In genomic region chr19:3517638-3518037, GRCh38 we compare ENCODE assay signal across 17 cellular contexts. TPM values are rescaled to one million over a fixed set of nuclear protein-coding genes. Genes with fewer than 3 reads are reported as not detected.
DNase-seq lines count a peak whose midpoint lies in the region; ATAC-seq and TF ChIP-seq lines count a peak whose summit lies in the region.
"Had no signal": no experiment of that assay in that cellular context is flagged by ENCODE, and none has a peak within 500 bp of the region (broad histone marks: within the 10 kb centered on the region; RNA-seq: fewer than 3 reads in every experiment).

No MANE protein-coding gene starts in this region.

- TF ChIP-seq POLR2A in IMR-90 (IDR thresholded peaks at IDR 0.05; ENCODE audit: low read depth, low read length) (no peak), adrenal gland (IDR thresholded peaks at IDR 0.05) (no peak)

- no peak overlapping the region for H3K18ac ChIP-seq in IMR-90 (ENCODE audit: low read depth, low read length)

- POLR2A ChIA-PET in IMR-90 (lab: Charles Lee; ENCODE audit: unreplicated experiment), result no interaction called here

- no peak overlapping the region for H2BK20ac ChIP-seq in IMR-90 (ENCODE audit: low read depth, low read length)

- no peak overlapping the region for H2AFZ ChIP-seq in IMR-90 (replicated peaks; ENCODE audit: low read length, poor library complexity)

- BruUV-seq in IMR-90 (replicated peaks; lab: Mats Ljungman, UMichigan), result no TSS peak

- no peak overlapping the region for H3K56ac ChIP-seq in IMR-90 (ENCODE audit: extremely low read depth, insufficient read depth, low read length)

- intact Hi-C loops in IMR-90 (cut with micrococcal nuclease), result no loop called here
- intact Hi-C loops in adrenal gland (cut with DNase I), result no loop called here

- H3K9ac ChIP-seq in IMR-90 (ENCODE audit: low read depth, low read length) (no peak overlapping the region), liver (ENCODE audit: low read depth in 1 of 2, low read length in 2 of 2) (no peak overlapping the region)

- no peaks in the 10 kb centered on the region for H3K27me3 ChIP-seq in CD4-positive, CD25-positive, alpha-beta regulatory T cell (ENCODE audit: control insufficient read depth, insufficient read depth, low read length)
- H3K27me3 ChIP-seq in IMR-90 (ENCODE audit: control insufficient read depth, insufficient read depth, low read length) (no peaks in the 10 kb centered on the region), adrenal gland (no peaks in the 10 kb centered on the region), liver (ENCODE audit: control insufficient read depth in 4 of 4, insufficient read depth in 4 of 4, low read length in 3 of 4) (no peaks in the 10 kb centered on the region)

- H3K23ac ChIP-seq in IMR-90 (ENCODE audit: low read depth, low read length), result no peak overlapping the region

- dilution Hi-C loops in IMR-90 (cut with HindIII; ENCODE audit: low sequenced_read_pairs, unreplicated experiment), result no loop called here

- in situ Hi-C loops in IMR-90 (cut with MboI; ENCODE audit: low sequenced_read_pairs), result no loop called here

- peaks cover 17% of the 10 kb centered on the region for H3K36me3 ChIP-seq in CD4-positive, CD25-positive, alpha-beta regulatory T cell (ENCODE audit: control insufficient read depth, insufficient read depth, low read length)
- H3K36me3 ChIP-seq in IMR-90 (ENCODE audit: control insufficient read depth, insufficient read depth, low read length) (peaks cover 12% of the 10 kb centered on the region; the same call in 1 of the 2 replicates), adrenal gland (replicated peaks in 1 of 2) (no peaks in the 10 kb centered on the region), liver (ENCODE audit: control insufficient read depth in 4 of 4, insufficient read depth in 3 of 4, low read depth in 1 of 4, low read length in 3 of 4) (peaks cover 0 to 3% (median 1%) of the 10 kb centered on the region in 4 donors)

- H2AK9ac ChIP-seq in IMR-90 (replicated peaks; ENCODE audit: low read depth, low read length, poor library complexity), result no peak overlapping the region

- peaks cover 0 to 49% (median 17%) of the 10 kb centered on the region in 4 donors for H3K4me1 Mint-ChIP-seq in CD4-positive, CD25-positive, alpha-beta regulatory T cell
- H3K4me1 Mint-ChIP-seq in osteocyte (ENCODE audit: unreplicated experiment), result peaks cover 25% of the 10 kb centered on the region

- CTCF ChIA-PET in IMR-90 (lab: Yijun Ruan, JAX), result no interaction called here

- no peaks in the 10 kb centered on the region for H3K9me3 Mint-ChIP-seq in CD4-positive, CD25-positive, alpha-beta regulatory T cell
- no peaks in the 10 kb centered on the region for H3K9me3 Mint-ChIP-seq in osteocyte (ENCODE audit: unreplicated experiment)
- H3K9me3 Mint-ChIP-seq: CD8-positive, alpha-beta memory T cell had no signal

- H3K36me3 Mint-ChIP-seq in CD4-positive, CD25-positive, alpha-beta regulatory T cell, result peaks cover 4% of the 10 kb centered on the region
- H3K36me3 Mint-ChIP-seq in osteocyte (ENCODE audit: unreplicated experiment), result peaks cover 2% of the 10 kb centered on the region

- H3K9me3 ChIP-seq in CD4-positive, CD25-positive, alpha-beta regulatory T cell (ENCODE audit: control insufficient read depth in 2 of 2, low read length in 2 of 2), result no peaks in the 10 kb centered on the region
- H3K9me3 ChIP-seq in IMR-90 (ENCODE audit: control insufficient read depth, insufficient read depth, low read length) (no peaks in the 10 kb centered on the region), adrenal gland (replicated peaks in 1 of 3) (no peaks in the 10 kb centered on the region), liver (ENCODE audit: control insufficient read depth in 4 of 4, low read length in 3 of 4) (no peaks in the 10 kb centered on the region)

- WGBS in IMR-90 (ENCODE audit: extremely low coverage in 2 of 2, insufficient read length in 1 of 2), 2 experiments, result no CpG with 5 or more reads among the region's 2 CpGs
- 30 to 51% (median 41%) methylated on average over 2 of the region's 2 CpGs for WGBS in adrenal gland, 4 donors
- WGBS in liver, result 27% methylated on average over 2 of the region's 2 CpGs

- H2BK15ac ChIP-seq in IMR-90 (ENCODE audit: low read depth, low read length), result no peak overlapping the region

- H4K91ac ChIP-seq in IMR-90 (ENCODE audit: insufficient read depth, low read depth, low read length), result no peak overlapping the region

- peaks cover 23% of the 10 kb centered on the region for H3K4me1 ChIP-seq in CD4-positive, CD25-positive, alpha-beta regulatory T cell (ENCODE audit: control insufficient read depth, insufficient read depth, low read length, poor library complexity, severe bottlenecking)
- peaks cover 13% of the 10 kb centered on the region for H3K4me1 ChIP-seq in IMR-90 (ENCODE audit: control insufficient read depth, insufficient read depth, low read length)
- peaks cover 21 to 44% of the 10 kb centered on the region in 2 donors for H3K4me1 ChIP-seq in adrenal gland (replicated peaks in 1 of 2)
- H3K4me1 ChIP-seq in liver (ENCODE audit: control insufficient read depth in 4 of 4, insufficient read depth in 4 of 4, low read length in 3 of 4), result peaks cover 18 to 47% (median 35%) of the 10 kb centered on the region in 4 donors

- H4K5ac ChIP-seq in IMR-90 (ENCODE audit: low read depth, low read length), result no peak overlapping the region

- no peak overlapping the region for H2AK5ac ChIP-seq in IMR-90 (ENCODE audit: low read depth, low read length)

- no peak overlapping the region for H3K4me3 Mint-ChIP-seq in CD4-positive, CD25-positive, alpha-beta regulatory T cell
- no peak overlapping the region for H3K4me3 Mint-ChIP-seq in osteocyte (ENCODE audit: unreplicated experiment)

- H3K4me2 ChIP-seq in IMR-90 (ENCODE audit: low read depth, low read length), result no peak overlapping the region

- no peak for TF ChIP-seq RAD21 in IMR-90 (IDR thresholded peaks at IDR 0.05; ENCODE audit: low read length)
- TF ChIP-seq RAD21 in liver (IDR thresholded peaks at IDR 0.05), result no peak

- H3K14ac ChIP-seq in IMR-90 (replicated peaks; ENCODE audit: low read depth, low read length), result no peak overlapping the region

- no peak overlapping the region for H3K4ac ChIP-seq in IMR-90 (ENCODE audit: low read depth, low read length)

- H4K8ac ChIP-seq in IMR-90 (ENCODE audit: low read depth in 2 of 2, low read length in 2 of 2), result no peak overlapping the region

- peaks cover 12 to 97% of the 10 kb centered on the region in 2 experiments for H3K79me1 ChIP-seq in IMR-90 (ENCODE audit: low read depth in 1 of 2, low read length in 2 of 2)

- no peak overlapping the region for H3K4me3 ChIP-seq in CD4-positive, CD25-positive, alpha-beta regulatory T cell (ENCODE audit: low read depth, low read length)
- H3K4me3 ChIP-seq in IMR-90 (ENCODE audit: insufficient read depth, low read depth, low read length) (no peak overlapping the region), adrenal gland (no peak overlapping the region), liver (ENCODE audit: low read depth in 1 of 3, low read length in 3 of 3) (no peak overlapping the region)

- H4K20me1 ChIP-seq in IMR-90 (ENCODE audit: insufficient read depth, low read length), result peaks cover 99% of the 10 kb centered on the region

- peak overlapping the region; percentile 5 for H3K27ac ChIP-seq in CD4-positive, CD25-positive, alpha-beta regulatory T cell (ENCODE audit: insufficient read depth, low read length, poor library complexity, severe bottlenecking)
- H3K27ac ChIP-seq in IMR-90 (ENCODE audit: insufficient read depth, low read length) (no peak overlapping the region), adrenal gland (peak overlapping the region in 3 of 5 donors; percentile 20 to 72 (median 47)), liver (ENCODE audit: low read depth in 1 of 2, low read length in 2 of 2) (peak overlapping the region; percentile 52 to 63), substantia nigra (ENCODE audit: low read depth, low read length, poor library complexity, severe bottlenecking) (no peak overlapping the region)

- no peak for ATAC-seq in CD4-positive, CD25-positive, alpha-beta regulatory T cell (ENCODE audit: low read depth in 2 of 2)
- no peak; the same call in 1 of the 2 replicates for ATAC-seq in IMR-90 (ENCODE audit: low read depth)
- no peak for ATAC-seq in HG02970 (IDR thresholded peaks at IDR 0.05; ENCODE audit: low FRiP score, unreplicated experiment)

- no peak overlapping the region for H2BK5ac ChIP-seq in IMR-90 (ENCODE audit: low read depth, low read length, poor library complexity, severe bottlenecking)

- H3K9me1 ChIP-seq in IMR-90 (ENCODE audit: insufficient read depth, low read length), result peaks cover 25% of the 10 kb centered on the region

- no peak overlapping the region for H2BK120ac ChIP-seq in IMR-90 (ENCODE audit: low read depth, low read length)

- H3K27me3 Mint-ChIP-seq in CD4-positive, CD25-positive, alpha-beta regulatory T cell, result no peaks in the 10 kb centered on the region
- H3K27me3 Mint-ChIP-seq in osteocyte (ENCODE audit: unreplicated experiment), result no peaks in the 10 kb centered on the region
- H3K27me3 Mint-ChIP-seq: CD8-positive, alpha-beta memory T cell had no signal

- peak overlapping the region in 1 of 3 donors; percentile 38 for H3K27ac Mint-ChIP-seq in CD4-positive, CD25-positive, alpha-beta regulatory T cell
- no peak overlapping the region for H3K27ac Mint-ChIP-seq in osteocyte (ENCODE audit: unreplicated experiment)

- TF ChIP-seq CTCF in IMR-90 (conservative IDR thresholded peaks at IDR 0.05; ENCODE audit: low read depth, low read length), result no peak
- TF ChIP-seq CTCF in adrenal gland (IDR thresholded peaks at IDR 0.05), result no peak
- TF ChIP-seq CTCF in liver (IDR thresholded peaks at IDR 0.05; ENCODE audit: low read depth, low read length, missing input control), result no peak
- no peak for TF ChIP-seq CTCF in osteocyte (IDR thresholded peaks at IDR 0.05)

- DNase-seq in CD4-positive, CD25-positive, alpha-beta regulatory T cell, result no peak
- DNase-seq in IMR-90 (no peak), adrenal gland (peak in 1 of 7 donors; percentile 12), osteocyte (ENCODE audit: extremely low spot score, unreplicated experiment) (no peak), SKM-1 (lab: John Stamatoyannopoulos, UW; ENCODE audit: unreplicated experiment) (no peak), substantia nigra (lab: John Stamatoyannopoulos, UW) (no peak)
- DNase-seq: Kasumi-1, NCI-H82, Right ventricle myocardium superior, SW 1271 had no signal

RNA-seq across cellular contexts. Expression of gene FZR1, which starts 11.5 kb away (rescaled TPM):
- total RNA-seq in CD4-positive, CD25-positive, alpha-beta regulatory T cell, result 107 TPM
- polyA plus RNA-seq in CD4-positive, CD25-positive, alpha-beta regulatory T cell, result 10 to 100 TPM in 2 of 4 donors, 1 to 10 TPM in 2; 9.1 to 11.4 (median 10.3) TPM
- 21.5 and 24.4 TPM in 2 replicates for total RNA-seq in IMR-90 (2012; rRNA removed)
- polyA plus RNA-seq in IMR-90 (2012; rRNA removed), result 47.8 and 56.3 TPM in 2 replicates
- polyA plus RNA-seq in IMR-90 (2012; cell fraction: cytosol; rRNA removed), result 34.0 and 49.4 TPM in 2 replicates
- polyA plus RNA-seq in IMR-90 (2012; cell fraction: nucleus; rRNA removed; ENCODE audit: low replicate concordance), result 57.9 and 195 TPM in 2 replicates
- total RNA-seq in adrenal gland, result 10 to 100 TPM; 17.9 to 85.0 (median 41.7) TPM
- 10 to 100 TPM; 24.4 to 59.1 (median 26.4) TPM for polyA plus RNA-seq in adrenal gland
- 10 to 100 TPM; 17.0 to 27.3 TPM for total RNA-seq in liver
- 10 to 100 TPM; 18.0 to 22.5 TPM for polyA plus RNA-seq in liver
- total RNA-seq in osteocyte, result 45.3 and 49.5 TPM in 2 replicates

RNA-seq across cellular contexts. Expression of gene DOHH, which starts 17.2 kb away (rescaled TPM):
- total RNA-seq in CD4-positive, CD25-positive, alpha-beta regulatory T cell, result 3.5 TPM
- polyA plus RNA-seq in CD4-positive, CD25-positive, alpha-beta regulatory T cell, result 10 to 100 TPM in 2 of 4 donors, 1 to 10 TPM in 2; 6.0 to 13.9 (median 8.9) TPM
- 3.2 and 4.2 TPM in 2 replicates for total RNA-seq in IMR-90 (2012; rRNA removed)
- polyA plus RNA-seq in IMR-90 (2012; rRNA removed), result 9.2 and 13.6 TPM in 2 replicates
- 19.8 and 19.9 TPM in 2 replicates for polyA plus RNA-seq in IMR-90 (2012; cell fraction: cytosol; rRNA removed)
- polyA plus RNA-seq in IMR-90 (2012; cell fraction: nucleus; rRNA removed; ENCODE audit: low replicate concordance), result 5.3 and 24.1 TPM in 2 replicates
- 10 to 100 TPM in 7 of 8 donors, 1 to 10 TPM in 1; 9.4 to 22.8 (median 14.0) TPM for total RNA-seq in adrenal gland
- 10 to 100 TPM in 2 of 3 donors, under 1 TPM in 1; 0.92 to 19.1 (median 13.5) TPM for polyA plus RNA-seq in adrenal gland
- total RNA-seq in liver, result 10 to 100 TPM in 1 of 2 donors, 1 to 10 TPM in 1; 8.1 to 12.0 TPM
- 10 to 100 TPM in 1 of 2 donors, 1 to 10 TPM in 1; 1.4 to 10.2 TPM for polyA plus RNA-seq in liver
- total RNA-seq in osteocyte, result 10.0 and 10.8 TPM in 2 replicates

RNA-seq across cellular contexts. Expression of gene TEKTIP1, which starts 21.3 kb away (rescaled TPM):
- 10.9 TPM for total RNA-seq in CD4-positive, CD25-positive, alpha-beta regulatory T cell
- under 1 TPM in 1 of 4 donors, not detected in 3; 0.44 TPM for polyA plus RNA-seq in CD4-positive, CD25-positive, alpha-beta regulatory T cell
- not detected in 2 replicates for total RNA-seq in IMR-90 (2012; rRNA removed)
- polyA plus RNA-seq in IMR-90 (2012; rRNA removed), result not detected in 2 replicates
- not detected in 2 replicates for polyA plus RNA-seq in IMR-90 (2012; cell fraction: cytosol; rRNA removed)
- 0.36 and 0.60 TPM in 2 replicates for polyA plus RNA-seq in IMR-90 (2012; cell fraction: nucleus; rRNA removed; ENCODE audit: low replicate concordance)
- 1 to 10 TPM in 2 of 8 donors, under 1 TPM in 2, not detected in 4; 0.68 to 3.6 (median 1.1) TPM for total RNA-seq in adrenal gland
- polyA plus RNA-seq in adrenal gland, result 1 to 10 TPM in 2 of 3 donors, not detected in 1; 1.1 to 3.5 TPM
- total RNA-seq in liver, result under 1 TPM in 1 of 2 donors, not detected in 1; 0.17 TPM
- not detected for polyA plus RNA-seq in liver
- total RNA-seq in osteocyte, result 0.73 and 0.97 TPM in 2 replicates
- total RNA-seq: Daoy had no signal
- polyA plus RNA-seq: BJ had no signal

RNA-seq across cellular contexts. Expression of gene SMIM44, which starts 34.4 kb away (rescaled TPM):
- total RNA-seq in CD4-positive, CD25-positive, alpha-beta regulatory T cell, result not detected
- polyA plus RNA-seq in CD4-positive, CD25-positive, alpha-beta regulatory T cell, result not detected
- total RNA-seq in IMR-90 (2012; rRNA removed) (not detected in 2 replicates), adrenal gland (not detected), liver (not detected), osteocyte (not detected in 2 replicates)
- polyA plus RNA-seq in IMR-90 (2012; rRNA removed) (not detected in 2 replicates), adrenal gland (not detected), liver (not detected)
- polyA plus RNA-seq in IMR-90 (2012; cell fraction: cytosol; rRNA removed), result not detected in 2 replicates
- polyA plus RNA-seq in IMR-90 (2012; cell fraction: nucleus; rRNA removed; ENCODE audit: low replicate concordance), result not detected in 2 replicates
- total RNA-seq: Calu3; CD8-positive, alpha-beta memory T cell; Daoy; MCF 10A; Right ventricle myocardium superior had no signal
- polyA plus RNA-seq: BJ; CD8-positive, alpha-beta memory T cell had no signal

RNA-seq across cellular contexts. Expression of gene SMIM24, which starts 37.3 kb away (rescaled TPM):
- total RNA-seq in CD4-positive, CD25-positive, alpha-beta regulatory T cell, result 1.4 TPM
- polyA plus RNA-seq in CD4-positive, CD25-positive, alpha-beta regulatory T cell, result not detected
- total RNA-seq in IMR-90 (2012; rRNA removed) (not detected in 2 replicates), adrenal gland (under 1 TPM in 1 of 8 donors, not detected in 7; 0.36 TPM), liver (1 to 10 TPM in 1 of 2 donors, under 1 TPM in 1; 0.17 to 2.8 TPM), osteocyte (not detected in 2 replicates)
- polyA plus RNA-seq in IMR-90 (2012; rRNA removed) (not detected in 2 replicates), adrenal gland (under 1 TPM in 1 of 3 donors, not detected in 2; 0.48 TPM), liver (10 to 100 TPM in 1 of 2 donors, 1 to 10 TPM in 1; 2.7 to 13.7 TPM)
- polyA plus RNA-seq in IMR-90 (2012; cell fraction: cytosol; rRNA removed), result 0.09 TPM in 1 of 2 replicates, not detected in the other
- not detected in 2 replicates for polyA plus RNA-seq in IMR-90 (2012; cell fraction: nucleus; rRNA removed; ENCODE audit: low replicate concordance)
- total RNA-seq: CD8-positive, alpha-beta memory T cell; Daoy; MCF 10A; Right ventricle myocardium superior had no signal

Comparison
In these comparisons a context has a peak if more than half of its experiments do, and no peak if none do; other contexts are left out.
1. H3K27ac ChIP-seq: peak in CD4-positive, CD25-positive, alpha-beta regulatory T cell (single experiment), adrenal gland (3 of 5) and liver (2 of 2); none in IMR-90 (single experiment) and substantia nigra (single experiment).